1 cellular context compared by ENCODE assay signal in genomic region chr1:182839209-182840065, GRCh38.
TF ChIP-seq lines count a peak whose summit lies in the region.

Gene DHX9, plus strand, starts transcription at chr1:182839347. Its CDS starts 3,220 bp downstream, at chr1:182842567.

TF ChIP-seq in HepG2, 621 proteins besides CTCF, POLR2A, EP300 and RAD21 (continued from another document and continues in another):
- no peak; the same call in 1 of the 2 replicates for TF ChIP-seq ZNF318 (CRISPR knock-in tag; IDR thresholded peaks at IDR 0.05)
- no peak for TF ChIP-seq DDIT3 (CRISPR knock-in tag; IDR thresholded peaks at IDR 0.05)
- TF ChIP-seq ZBTB14 (CRISPR knock-in tag; IDR thresholded peaks at IDR 0.05): peak; percentile 57; the same call in 1 of the 2 replicates
- TF ChIP-seq SCMH1 (CRISPR knock-in tag; IDR thresholded peaks at IDR 0.05; ENCODE audit: borderline replicate concordance): no peak
- TF ChIP-seq FOXA1 (IDR thresholded peaks at IDR 0.05): no peak
- TF ChIP-seq FOXA1 (CRISPR knock-in tag; IDR thresholded peaks at IDR 0.05): peak; percentile 15; the same call in 1 of the 2 replicates
- TF ChIP-seq MTERF4 (CRISPR knock-in tag; IDR thresholded peaks at IDR 0.05): no peak
- no peak for TF ChIP-seq HNF4A (CRISPR knock-in tag; IDR thresholded peaks at IDR 0.05)
- no peak for TF ChIP-seq FLYWCH1 (CRISPR knock-in tag; IDR thresholded peaks at IDR 0.05)
- no peak for TF ChIP-seq SNRNP70 (IDR thresholded peaks at IDR 0.05; ENCODE audit: low read depth, low read length)
- TF ChIP-seq RAD51 (IDR thresholded peaks at IDR 0.05; ENCODE audit: borderline replicate concordance): no peak
- TF ChIP-seq ZNF629 (CRISPR knock-in tag; conservative IDR thresholded peaks at IDR 0.05): no peak
- peak; percentile 64; the same call in 1 of the 2 replicates for TF ChIP-seq ELF3 (CRISPR knock-in tag; IDR thresholded peaks at IDR 0.05)
- TF ChIP-seq ZSCAN9 (CRISPR knock-in tag; IDR thresholded peaks at IDR 0.05; ENCODE audit: borderline replicate concordance): no peak; the same call in 1 of the 2 replicates
- TF ChIP-seq ZBTB20 (CRISPR knock-in tag; IDR thresholded peaks at IDR 0.05; ENCODE audit: borderline replicate concordance, low read depth): no peak; the same call in 1 of the 2 replicates
- TF ChIP-seq TBX3 (IDR thresholded peaks at IDR 0.05; ENCODE audit: borderline replicate concordance): no peak
- no peak for TF ChIP-seq SOX6 (IDR thresholded peaks at IDR 0.05)
- peak; percentile 53 for TF ChIP-seq SOX6 (CRISPR knock-in tag; IDR thresholded peaks at IDR 0.05)
- peak; percentile 72; the same call in 1 of the 2 replicates for TF ChIP-seq ZNF770 (CRISPR knock-in tag; IDR thresholded peaks at IDR 0.05)
- TF ChIP-seq ZNF451 (CRISPR knock-in tag; IDR thresholded peaks at IDR 0.05): peak; percentile 74
- no peak for TF ChIP-seq MAFG (CRISPR knock-in tag; IDR thresholded peaks at IDR 0.05)
- TF ChIP-seq ZSCAN29 (CRISPR knock-in tag; conservative IDR thresholded peaks at IDR 0.05): no peak; the same call in 1 of the 2 replicates
- TF ChIP-seq SMARCE1 (IDR thresholded peaks at IDR 0.05; ENCODE audit: borderline replicate concordance): no peak
- TF ChIP-seq PPARG (CRISPR knock-in tag; conservative IDR thresholded peaks at IDR 0.05): 0 out of 2 replicates have a peak, but pooled peaks have one; percentile 8
- peak; percentile 60 for TF ChIP-seq ELF1 (CRISPR knock-in tag; IDR thresholded peaks at IDR 0.05)
- no peak for TF ChIP-seq NONO (IDR thresholded peaks at IDR 0.05)
- peak; percentile 79; the same call in 1 of the 2 replicates for TF ChIP-seq NONO (CRISPR knock-in tag; conservative IDR thresholded peaks at IDR 0.05)
- no peak for TF ChIP-seq MBNL3 (CRISPR knock-in tag; conservative IDR thresholded peaks at IDR 0.05)
- peak; percentile 38 for TF ChIP-seq SRSF4 (IDR thresholded peaks at IDR 0.05; ENCODE audit: low read depth, low read length, poor library complexity, severe bottlenecking)
- TF ChIP-seq TAF15 (IDR thresholded peaks at IDR 0.05; ENCODE audit: low read depth, low read length, poor library complexity, severe bottlenecking): peak; percentile 88
- TF ChIP-seq BRF2 (CRISPR knock-in tag; IDR thresholded peaks at IDR 0.05): no peak
- no peak for TF ChIP-seq NKX3-1 (CRISPR knock-in tag; IDR thresholded peaks at IDR 0.05)
- TF ChIP-seq BORCS8-MEF2B (CRISPR knock-in tag; IDR thresholded peaks at IDR 0.05): peak; percentile 81
- no peak; the same call in 1 of the 2 replicates for TF ChIP-seq ZFP36L1 (CRISPR knock-in tag; IDR thresholded peaks at IDR 0.05)
- TF ChIP-seq ZNF879 (CRISPR knock-in tag; IDR thresholded peaks at IDR 0.05): no peak
- no peak; the same call in 1 of the 2 replicates for TF ChIP-seq ZNF780A (CRISPR knock-in tag; IDR thresholded peaks at IDR 0.05)
- TF ChIP-seq MIER3 (CRISPR knock-in tag; IDR thresholded peaks at IDR 0.05; ENCODE audit: borderline replicate concordance): no peak
- peak; percentile 87; the same call in 1 of the 2 replicates for TF ChIP-seq ZNF674 (CRISPR knock-in tag; IDR thresholded peaks at IDR 0.05; ENCODE audit: low read depth)
- no peak for TF ChIP-seq TBL1XR1 (IDR thresholded peaks at IDR 0.05; ENCODE audit: borderline replicate concordance, low read length, partially characterized antibody)
- TF ChIP-seq KLF13 (CRISPR knock-in tag; IDR thresholded peaks at IDR 0.05): peak; percentile 50; the same call in 1 of the 2 replicates
- TF ChIP-seq SKI (IDR thresholded peaks at IDR 0.05; ENCODE audit: partially characterized antibody): peak; percentile 80
- TF ChIP-seq ZNF512 (CRISPR knock-in tag; IDR thresholded peaks at IDR 0.05): no peak
- TF ChIP-seq ZBTB33 (CRISPR knock-in tag; IDR thresholded peaks at IDR 0.05): no peak
- TF ChIP-seq MLXIP (CRISPR knock-in tag; IDR thresholded peaks at IDR 0.05; ENCODE audit: borderline replicate concordance): no peak
